ENCODE assay signal across 11 cellular contexts in genomic region chr12:1171657-1172056, GRCh38.
DNase-seq lines count a peak whose midpoint lies in the region; ATAC-seq and TF ChIP-seq lines count a peak whose summit lies in the region.
"Had no signal": no experiment of that assay in that cellular context is flagged by ENCODE, and none has a peak within 500 bp of the region (broad histone marks: within the 10 kb centered on the region; RNA-seq: fewer than 3 reads in every experiment).

No MANE protein-coding gene starts in this region.

- H3K9me2 ChIP-seq in PC-3 (replicated peaks; ENCODE audit: low read length), result no peaks in the 10 kb centered on the region

- BruUV-seq in PC-3 (replicated peaks; lab: Mats Ljungman, UMichigan), result no TSS peak

- H3K36me3 ChIP-seq in BE2C (no peaks in the 10 kb centered on the region), PC-3 (ENCODE audit: low read depth, low read length) (no peaks in the 10 kb centered on the region)
- H3K36me3 ChIP-seq: Peyer's patch had no signal

- POLR2A ChIA-PET in PC-3 (lab: Charles Lee; ENCODE audit: unreplicated experiment), result no interaction called here

- H3K27me3 ChIP-seq in BE2C (no peaks in the 10 kb centered on the region), PC-3 (ENCODE audit: low read length) (no peaks in the 10 kb centered on the region)
- H3K27me3 ChIP-seq: Peyer's patch had no signal

- ATAC-seq in PC-3 (peak; percentile 56; the same call in 1 of the 2 replicates), GM21619 (IDR thresholded peaks at IDR 0.05; ENCODE audit: unreplicated experiment) (no peak), GM19351 (IDR thresholded peaks at IDR 0.05; ENCODE audit: unreplicated experiment) (no peak)
- ATAC-seq: naive thymus-derived CD8-positive, alpha-beta T cell had no signal

- H3K4me3 ChIP-seq in BE2C (ENCODE audit: low read depth, low read length) (no peak overlapping the region), PC-3 (ENCODE audit: low read length) (no peak overlapping the region)
- H3K4me3 ChIP-seq: Peyer's patch had no signal

- intact Hi-C loops in PC-3 (cut with micrococcal nuclease), result no loop called here

- H3K79me2 ChIP-seq in PC-3 (ENCODE audit: low read length), result no peaks in the 10 kb centered on the region

- no peaks in the 10 kb centered on the region for H4K20me1 ChIP-seq in PC-3 (ENCODE audit: low read length)

- H3K4me1 ChIP-seq in BE2C (peaks cover 3% of the 10 kb centered on the region; the same call in 1 of the 2 replicates), PC-3 (ENCODE audit: insufficient read depth, low read length) (peaks cover 6% of the 10 kb centered on the region; the same call in 1 of the 2 replicates)
- H3K4me1 ChIP-seq: Peyer's patch had no signal

- DNase-seq in BE2C, result peak; percentile 12
- peak; percentile 70 for DNase-seq in M059J (ENCODE audit: low read depth)
- DNase-seq in PC-3, result no peak
- peak; percentile 3 for DNase-seq in fibroblast of the conjunctiva (ENCODE audit: low read depth)
- DNase-seq in DMS114 treated with DMSO at 0.1 percent for 48 hours (lab: John Stamatoyannopoulos, UW; ENCODE audit: unreplicated experiment), result no peak
- DNase-seq in NOMO-1 treated with DMSO at 0.1 percent for 48 hours (lab: John Stamatoyannopoulos, UW; ENCODE audit: unreplicated experiment), result no peak
- DNase-seq: naive thymus-derived CD8-positive, alpha-beta T cell; Peyer's patch had no signal

- H2AFZ ChIP-seq in PC-3 (ENCODE audit: low read length), result no peak overlapping the region

- no peak overlapping the region for H3K4me2 ChIP-seq in PC-3 (ENCODE audit: low read length)

- no peaks in the 10 kb centered on the region for H3F3A ChIP-seq in PC-3 (ENCODE audit: low read length, unreplicated experiment)

- H3K27ac ChIP-seq in PC-3 (ENCODE audit: low read length), result no peak overlapping the region
- H3K27ac ChIP-seq: C4-2B, Peyer's patch had no signal

- H3K9me3 ChIP-seq in BE2C (no peaks in the 10 kb centered on the region), PC-3 (ENCODE audit: low read length) (no peaks in the 10 kb centered on the region)
- H3K9me3 ChIP-seq: Peyer's patch had no signal

- no peak for TF ChIP-seq CTCF in BE2C (IDR thresholded peaks at IDR 0.05; ENCODE audit: low read depth, low read length)
- no peak for TF ChIP-seq CTCF in PC-3 (conservative IDR thresholded peaks at IDR 0.05; ENCODE audit: low read depth, low read length)

- CTCF ChIA-PET in PC-3 (lab: Charles Lee), result no interaction called here

- H3K9ac ChIP-seq in PC-3 (ENCODE audit: low read length), result no peak overlapping the region

Comparison
In these comparisons a context has a peak if more than half of its experiments do, and no peak if none do; other contexts are left out.
1. DNase-seq: peak in BE2C (single experiment), M059J (single experiment) and fibroblast of the conjunctiva (single experiment); none in PC-3 (single experiment), DMS114 treated with DMSO at 0.1 percent for 48 hours (single experiment) and NOMO-1 treated with DMSO at 0.1 percent for 48 hours (single experiment).